9 cellular contexts compared by ENCODE assay signal in the genomic region with DNA sequence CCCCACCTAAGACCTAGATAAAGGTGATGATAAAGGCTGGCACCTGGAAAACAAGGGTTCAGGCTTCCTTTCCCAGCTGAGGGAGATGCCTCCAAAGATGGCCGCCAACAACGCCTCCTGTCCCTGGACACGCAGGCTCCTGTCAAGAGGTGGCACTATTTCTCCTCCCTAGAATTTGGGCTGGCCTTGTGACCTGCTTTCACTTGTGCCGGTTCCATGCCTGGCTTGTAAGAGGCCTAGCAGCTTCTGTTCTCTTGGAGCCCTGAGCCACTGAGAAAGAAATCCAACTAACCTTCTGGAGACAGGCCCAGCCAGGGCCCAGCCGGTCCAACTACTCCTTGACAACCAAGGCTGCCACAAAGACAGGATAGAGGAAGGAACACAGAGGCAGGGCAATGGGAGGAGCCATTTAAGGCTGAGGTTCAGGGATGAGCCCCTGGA.
DNase-seq lines count a peak whose midpoint lies in the region; ATAC-seq and TF ChIP-seq lines count a peak whose summit lies in the region.
"Had no signal": no experiment of that assay in that cellular context is flagged by ENCODE, and none has a peak within 500 bp of the region (broad histone marks: within the 10 kb centered on the region; RNA-seq: fewer than 3 reads in every experiment).

No MANE protein-coding gene starts in this region.

- peaks cover 3% of the 10 kb centered on the region for H3K27me3 Mint-ChIP-seq in dendritic cell treated with granulocyte-macrophage colony-stimulating factor and Interleukin-4, amounts not matched to agents 40 ng/mL and 50 ng/mL, for 4 days
- H3K27me3 Mint-ChIP-seq: activated naive CD4-positive, alpha-beta T cell treated with anti-CD3 and anti-CD28 coated beads, Interleukin-2, amount 50 U/mL, for 24 hours had no signal

- DNase-seq in GM04503 (ENCODE audit: low read depth) (peak; percentile 42), NCI-H146 (lab: John Stamatoyannopoulos, UW) (peak; percentile 85)
- peak; percentile 44 to 47 for DNase-seq in activated CD4-positive, alpha-beta T cell treated with anti-CD3 and anti-CD28 coated beads for 4 hours
- DNase-seq in stimulated activated CD8-positive, alpha-beta memory T cell treated with anti-CD3 and anti-CD28 coated beads, Interleukin-12 subunit alpha, Interleukin-12 subunit beta, amount 100 ng/mL, for 4 hours (ENCODE audit: low read depth) = peak; percentile 6

- no peaks in the 10 kb centered on the region for H3K9me3 Mint-ChIP-seq in dendritic cell treated with granulocyte-macrophage colony-stimulating factor and Interleukin-4, amounts not matched to agents 40 ng/mL and 50 ng/mL, for 4 days
- H3K9me3 Mint-ChIP-seq: activated naive CD4-positive, alpha-beta T cell treated with anti-CD3 and anti-CD28 coated beads, Interleukin-2, amount 50 U/mL, for 24 hours had no signal

- WGBS in liver = 66% methylated on average over 5 of the region's 5 CpGs

- no peaks in the 10 kb centered on the region for H3K27me3 ChIP-seq in liver (ENCODE audit: control insufficient read depth in 4 of 4, insufficient read depth in 4 of 4, low read length in 3 of 4)

- peak overlapping the region; percentile 27 for H3K27ac Mint-ChIP-seq in dendritic cell treated with granulocyte-macrophage colony-stimulating factor and Interleukin-4, amounts not matched to agents 40 ng/mL and 50 ng/mL, for 4 days
- H3K27ac Mint-ChIP-seq: activated naive CD4-positive, alpha-beta T cell treated with anti-CD3 and anti-CD28 coated beads, Interleukin-2, amount 50 U/mL, for 24 hours had no signal

- no peak for ATAC-seq in HG02623 (IDR thresholded peaks at IDR 0.05; ENCODE audit: unreplicated experiment)
- no peak for ATAC-seq in GM18511 (IDR thresholded peaks at IDR 0.05; ENCODE audit: unreplicated experiment)

- H3K27ac ChIP-seq in liver (ENCODE audit: low read depth in 1 of 2, low read length in 2 of 2) = no peak overlapping the region

- no peaks in the 10 kb centered on the region for H3K36me3 ChIP-seq in liver (ENCODE audit: control insufficient read depth in 4 of 4, insufficient read depth in 3 of 4, low read depth in 1 of 4, low read length in 3 of 4)

- H3K4me3 Mint-ChIP-seq in dendritic cell treated with granulocyte-macrophage colony-stimulating factor and Interleukin-4, amounts not matched to agents 40 ng/mL and 50 ng/mL, for 4 days = no peak overlapping the region
- H3K4me3 Mint-ChIP-seq: activated naive CD4-positive, alpha-beta T cell treated with anti-CD3 and anti-CD28 coated beads, Interleukin-2, amount 50 U/mL, for 24 hours had no signal

- TF ChIP-seq CTCF in liver (IDR thresholded peaks at IDR 0.05; ENCODE audit: low read depth, low read length, missing input control) = peak; percentile 59

- H3K4me1 Mint-ChIP-seq in dendritic cell treated with granulocyte-macrophage colony-stimulating factor and Interleukin-4, amounts not matched to agents 40 ng/mL and 50 ng/mL, for 4 days (ENCODE audit: low read depth) = peaks cover 5% of the 10 kb centered on the region
- H3K4me1 Mint-ChIP-seq: activated naive CD4-positive, alpha-beta T cell treated with anti-CD3 and anti-CD28 coated beads, Interleukin-2, amount 50 U/mL, for 24 hours had no signal

- no peaks in the 10 kb centered on the region for H3K36me3 Mint-ChIP-seq in dendritic cell treated with granulocyte-macrophage colony-stimulating factor and Interleukin-4, amounts not matched to agents 40 ng/mL and 50 ng/mL, for 4 days (ENCODE audit: low read depth)
- H3K36me3 Mint-ChIP-seq: activated naive CD4-positive, alpha-beta T cell treated with anti-CD3 and anti-CD28 coated beads, Interleukin-2, amount 50 U/mL, for 24 hours had no signal

- H3K9me3 ChIP-seq in liver (ENCODE audit: control insufficient read depth in 4 of 4, low read length in 3 of 4) = no peaks in the 10 kb centered on the region

- peak; percentile 89 to 93 for TF ChIP-seq RAD21 in liver (IDR thresholded peaks at IDR 0.05)

- no peaks in the 10 kb centered on the region for H3K4me1 ChIP-seq in liver (ENCODE audit: control insufficient read depth in 4 of 4, insufficient read depth in 4 of 4, low read length in 3 of 4)

- intact Hi-C loops in dendritic cell treated with granulocyte-macrophage colony-stimulating factor and Interleukin-4, amounts not matched to agents 40 ng/mL and 50 ng/mL, for 4 days (cut with micrococcal nuclease) = loop anchor here (1.0 to 5.0 kb wide), 2 partner anchors 136 to 194 kb away; no protein-coding TSS in a partner anchor

- H3K9ac ChIP-seq in liver (ENCODE audit: low read depth in 1 of 2, low read length in 2 of 2) = no peak overlapping the region

- H3K4me3 ChIP-seq in liver (ENCODE audit: low read depth in 1 of 3, low read length in 3 of 3) = no peak overlapping the region

TF ChIP-seq in liver, 16 proteins besides CTCF, POLR2A, EP300 and RAD21:
- TF ChIP-seq, protein P1, sequence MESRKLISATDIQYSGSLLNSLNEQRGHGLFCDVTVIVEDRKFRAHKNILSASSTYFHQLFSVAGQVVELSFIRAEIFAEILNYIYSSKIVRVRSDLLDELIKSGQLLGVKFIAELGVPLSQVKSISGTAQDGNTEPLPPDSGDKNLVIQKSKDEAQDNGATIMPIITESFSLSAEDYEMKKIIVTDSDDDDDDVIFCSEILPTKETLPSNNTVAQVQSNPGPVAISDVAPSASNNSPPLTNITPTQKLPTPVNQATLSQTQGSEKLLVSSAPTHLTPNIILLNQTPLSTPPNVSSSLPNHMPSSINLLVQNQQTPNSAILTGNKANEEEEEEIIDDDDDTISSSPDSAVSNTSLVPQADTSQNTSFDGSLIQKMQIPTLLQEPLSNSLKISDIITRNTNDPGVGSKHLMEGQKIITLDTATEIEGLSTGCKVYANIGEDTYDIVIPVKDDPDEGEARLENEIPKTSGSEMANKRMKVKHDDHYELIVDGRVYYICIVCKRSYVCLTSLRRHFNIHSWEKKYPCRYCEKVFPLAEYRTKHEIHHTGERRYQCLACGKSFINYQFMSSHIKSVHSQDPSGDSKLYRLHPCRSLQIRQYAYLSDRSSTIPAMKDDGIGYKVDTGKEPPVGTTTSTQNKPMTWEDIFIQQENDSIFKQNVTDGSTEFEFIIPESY (IDR thresholded peaks at IDR 0.05) = no peak
- no peak for TF ChIP-seq HNF4G (IDR thresholded peaks at IDR 0.05)
- peak; percentile 91 for TF ChIP-seq YY1 (IDR thresholded peaks at IDR 0.05)
- TF ChIP-seq, protein P2, sequence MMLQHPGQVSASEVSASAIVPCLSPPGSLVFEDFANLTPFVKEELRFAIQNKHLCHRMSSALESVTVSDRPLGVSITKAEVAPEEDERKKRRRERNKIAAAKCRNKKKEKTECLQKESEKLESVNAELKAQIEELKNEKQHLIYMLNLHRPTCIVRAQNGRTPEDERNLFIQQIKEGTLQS (IDR thresholded peaks at IDR 0.05) = no peak
- no peak for TF ChIP-seq HNF4A (conservative IDR thresholded peaks at IDR 0.05)
- TF ChIP-seq JUND (IDR thresholded peaks at IDR 0.05) = no peak
- peak; percentile 50 for TF ChIP-seq NR2F2 (IDR thresholded peaks at IDR 0.05)

Comparison
In these comparisons a context has a peak if more than half of its experiments do, and no peak if none do; other contexts are left out.
1. DNase-seq: peak in every context shown above with its lines; median percentile 85 in NCI-H146; 46 in activated CD4-positive, alpha-beta T cell treated with anti-CD3 and anti-CD28 coated beads for 4 hours; 42 in GM04503; 6 in stimulated activated CD8-positive, alpha-beta memory T cell treated with anti-CD3 and anti-CD28 coated beads, Interleukin-12 subunit alpha, Interleukin-12 subunit beta, amount 100 ng/mL, for 4 hours.